Comparison of ENCODE assay signal across 13 cellular contexts in genomic region chr2:234983011-234983726, GRCh38. TPM values are rescaled to one million over a fixed set of nuclear protein-coding genes. Genes with fewer than 3 reads are reported as not detected.
DNase-seq lines count a peak whose midpoint lies in the region; ATAC-seq lines count a peak whose summit lies in the region.
"Had no signal": no experiment of that assay in that cellular context is flagged by ENCODE, and none has a peak within 500 bp of the region (broad histone marks: within the 10 kb centered on the region; RNA-seq: fewer than 3 reads in every experiment).

No MANE protein-coding gene starts in this region.

- no peak overlapping the region for H4K5ac ChIP-seq in mesendoderm (ENCODE audit: low read length)

- DNase-seq in NCI-H1417 treated with DMSO at 0.1 percent for 48 hours (lab: John Stamatoyannopoulos, UW) (peak; percentile 69), RPMI8226 (peak; percentile 58), mesendoderm (no peak), NCI-H1930 (lab: John Stamatoyannopoulos, UW) (no peak), cerebellum (ENCODE audit: low spot score) (no peak), activated gamma-delta T cell (lab: John Stamatoyannopoulos, UW) (no peak)
- DNase-seq in activated T-cell treated with anti-CD3 and anti-CD28 coated beads, Interleukin-2, amount 50 U/mL, for 72 hours = no peak
- DNase-seq: activated B cell treated with CpG ODN at 0.5 μM for 24 hours; BE2C; stimulated activated naive CD8-positive, alpha-beta T cell treated with anti-CD3 and anti-CD28 coated beads, Interleukin-15, Interleukin-2, amounts not matched to agents 100 U/mL and 50 U/mL, for 24 hours had no signal

- H3K27me3 Mint-ChIP-seq in activated T-cell treated with anti-CD3 and anti-CD28 coated beads, Interleukin-2, amount 50 U/mL, for 72 hours (ENCODE audit: low read depth) = no peaks in the 10 kb centered on the region

- no peak overlapping the region for H2AK5ac ChIP-seq in mesendoderm (ENCODE audit: low read length)

- H3K23ac ChIP-seq in mesendoderm (ENCODE audit: low read length) = no peak overlapping the region

- H3K4me2 ChIP-seq in BLaER1 (peak overlapping the region; percentile 85; the same call in 1 of the 2 replicates), mesendoderm (ENCODE audit: low read length) (no peak overlapping the region)

- no peak for ATAC-seq in activated T-cell treated with anti-CD3 and anti-CD28 coated beads, Interleukin-2, amount 50 U/mL, for 72 hours (replicated peaks in 1 of 2)
- ATAC-seq: activated naive CD4-positive, alpha-beta T cell treated with anti-CD3 and anti-CD28 coated beads, Interleukin-2, amount 50 U/mL, for 72 hours; GM12878; stimulated activated naive CD8-positive, alpha-beta T cell treated with anti-CD3 and anti-CD28 coated beads, Interleukin-15, Interleukin-2, amounts not matched to agents 100 U/mL and 50 U/mL, for 24 hours had no signal

- no peaks in the 10 kb centered on the region for H3K36me3 Mint-ChIP-seq in activated T-cell treated with anti-CD3 and anti-CD28 coated beads, Interleukin-2, amount 50 U/mL, for 72 hours (ENCODE audit: insufficient read depth in 2 of 2)
- H3K36me3 Mint-ChIP-seq: activated naive CD4-positive, alpha-beta T cell treated with anti-CD3 and anti-CD28 coated beads, Interleukin-2, amount 50 U/mL, for 72 hours had no signal

- no peaks in the 10 kb centered on the region for H4K20me1 ChIP-seq in BLaER1

- H2BK15ac ChIP-seq in mesendoderm (replicated peaks; ENCODE audit: low read depth) = no peak overlapping the region

- H4K8ac ChIP-seq in mesendoderm (ENCODE audit: low read depth, low read length) = no peak overlapping the region

- peaks cover 41% of the 10 kb centered on the region for H3K79me1 ChIP-seq in mesendoderm (ENCODE audit: low read length)

- H3K36me3 ChIP-seq in BLaER1 (no peaks in the 10 kb centered on the region), mesendoderm (ENCODE audit: control insufficient read depth, insufficient read depth, low read length) (no peaks in the 10 kb centered on the region)
- H3K36me3 ChIP-seq: BE2C had no signal

- H3K9me3 Mint-ChIP-seq in activated T-cell treated with anti-CD3 and anti-CD28 coated beads, Interleukin-2, amount 50 U/mL, for 72 hours = no peaks in the 10 kb centered on the region
- H3K9me3 Mint-ChIP-seq: activated naive CD4-positive, alpha-beta T cell treated with anti-CD3 and anti-CD28 coated beads, Interleukin-2, amount 50 U/mL, for 72 hours had no signal

- H3K9me3 ChIP-seq in BLaER1 = peaks cover 7% of the 10 kb centered on the region

- peak overlapping the region; percentile 18 for H3K18ac ChIP-seq in mesendoderm (ENCODE audit: low read length)

- H3K4me3 ChIP-seq in BLaER1 (no peak overlapping the region), mesendoderm (ENCODE audit: low read length) (no peak overlapping the region)
- H3K4me3 ChIP-seq: GM12878 had no signal

- no CpG with 5 or more reads among the region's 11 CpGs for WGBS in mesendoderm (ENCODE audit: extremely low coverage, insufficient coverage, low lambda C conversion rate)

- no peak overlapping the region for H3K27ac Mint-ChIP-seq in activated T-cell treated with anti-CD3 and anti-CD28 coated beads, Interleukin-2, amount 50 U/mL, for 72 hours
- H3K27ac Mint-ChIP-seq: activated B cell treated with CpG ODN at 0.5 μM for 24 hours; activated naive CD4-positive, alpha-beta T cell treated with anti-CD3 and anti-CD28 coated beads, Interleukin-2, amount 50 U/mL, for 72 hours had no signal

- H3K9ac ChIP-seq in BLaER1 (no peak overlapping the region), mesendoderm (ENCODE audit: low read length) (no peak overlapping the region)

- H3K27me3 ChIP-seq in BLaER1 = no peaks in the 10 kb centered on the region
- no peaks in the 10 kb centered on the region for H3K27me3 ChIP-seq in mesendoderm (ENCODE audit: insufficient read depth, low read length, poor library complexity)
- H3K27me3 ChIP-seq: BE2C had no signal

- no peak overlapping the region for H3K4me3 Mint-ChIP-seq in activated T-cell treated with anti-CD3 and anti-CD28 coated beads, Interleukin-2, amount 50 U/mL, for 72 hours
- H3K4me3 Mint-ChIP-seq: activated B cell treated with CpG ODN at 0.5 μM for 24 hours had no signal

- H3K56ac ChIP-seq in mesendoderm (ENCODE audit: low read length) = no peak overlapping the region

- peaks cover 75% of the 10 kb centered on the region for H3K79me2 ChIP-seq in mesendoderm (ENCODE audit: control insufficient read depth, insufficient read depth, low read length)

- H3K4me1 Mint-ChIP-seq in activated T-cell treated with anti-CD3 and anti-CD28 coated beads, Interleukin-2, amount 50 U/mL, for 72 hours (ENCODE audit: low read depth) = no peaks in the 10 kb centered on the region

- no peak overlapping the region for H2BK120ac ChIP-seq in mesendoderm (ENCODE audit: low read depth, low read length)

- H3K4ac ChIP-seq in mesendoderm (ENCODE audit: low read depth, low read length) = no peak overlapping the region

- H3K27ac ChIP-seq in BLaER1 (no peak overlapping the region), mesendoderm (ENCODE audit: low read depth, low read length) (peak overlapping the region; percentile 93)

- H2BK5ac ChIP-seq in mesendoderm (ENCODE audit: low read length) = no peak overlapping the region

- H3K4me1 ChIP-seq in BLaER1 (peaks cover 45% of the 10 kb centered on the region), mesendoderm (ENCODE audit: control insufficient read depth, low read depth, low read length) (peaks cover 29% of the 10 kb centered on the region)
- H3K4me1 ChIP-seq: BE2C had no signal

RNA-seq across cellular contexts. Expression of gene SH3BP4, which starts 31.4 kb away (rescaled TPM):
- 26.4 TPM for polyA plus RNA-seq in mesendoderm (2013, experiment 1 of 2)
- polyA plus RNA-seq in mesendoderm (2013, experiment 2 of 2) = 26.9 TPM
- total RNA-seq in activated T-cell treated with anti-CD3 and anti-CD28 coated beads, Interleukin-2, amount 50 U/mL, for 72 hours = 1 to 10 TPM; 1.5 to 1.6 TPM
- total RNA-seq in cerebellum = 19.7 TPM

Comparison
In these comparisons a context has a peak if more than half of its experiments do, and no peak if none do; other contexts are left out.
1. DNase-seq: peak in NCI-H1417 treated with DMSO at 0.1 percent for 48 hours (single experiment) and RPMI8226 (single experiment); none in mesendoderm (single experiment), NCI-H1930 (0 of 2), activated T-cell treated with anti-CD3 and anti-CD28 coated beads, Interleukin-2, amount 50 U/mL, for 72 hours (0 of 2), cerebellum (single experiment) and activated gamma-delta T cell (single experiment).